Comparison of ENCODE assay signal across 12 cellular contexts in the genomic region with DNA sequence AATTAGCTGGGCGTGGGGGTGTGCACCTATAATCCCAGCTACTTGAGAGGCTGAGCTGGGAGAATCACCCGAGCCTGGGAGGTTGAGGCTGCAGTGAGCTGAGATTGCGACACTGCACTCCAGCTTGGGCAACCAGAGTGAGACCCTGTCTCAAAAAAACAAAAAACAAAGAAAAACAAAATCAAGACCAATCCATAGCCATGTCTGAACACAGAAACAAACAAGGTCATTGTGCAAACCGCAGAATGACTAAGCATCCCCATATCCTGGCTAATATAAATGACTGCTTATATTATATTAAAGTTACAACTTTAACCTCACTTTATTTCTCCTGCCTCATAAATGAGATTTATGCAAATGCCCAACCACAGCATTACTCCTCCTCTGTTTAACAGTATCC. TPM values are rescaled to one million over a fixed set of nuclear protein-coding genes. Genes with fewer than 3 reads are reported as not detected.
DNase-seq lines count a peak whose midpoint lies in the region; ATAC-seq, FAIRE-seq and TF ChIP-seq lines count a peak whose summit lies in the region.
"Had no signal": no experiment of that assay in that cellular context is flagged by ENCODE, and none has a peak within 500 bp of the region (broad histone marks: within the 10 kb centered on the region; RNA-seq: fewer than 3 reads in every experiment).

No MANE protein-coding gene starts in this region.

- CTCF ChIA-PET in activated CD4-positive, alpha-beta T cell treated with anti-CD3 and anti-CD28 coated beads, Interleukin-2, amount 10 ng/mL, durations not matched to agents 7 days and 5 days (lab: Charles Lee), result interaction anchor here (0.8 to 1.5 kb wide), 2 partner anchors 12 to 21 kb away, joined by 3 to 5 read pairs; no protein-coding TSS in a partner anchor
- CTCF ChIA-PET in activated CD4-positive, alpha-beta T cell treated with anti-CD3 and anti-CD28 coated beads for 36 hours (lab: Charles Lee), result interaction anchor here (1.0 to 1.1 kb wide), 2 partner anchors 35 to 51 kb away, joined by 3 read pairs; no protein-coding TSS in a partner anchor

- H3K27ac ChIP-seq in epithelial cell of prostate (peak overlapping the region; percentile 82), skin epidermis (peak overlapping the region in 17 of 21 experiments; percentile 1 to 94 (median 71)), gastroesophageal sphincter (no peak overlapping the region), pancreas (no peak overlapping the region)

- no peaks in the 10 kb centered on the region for H3K9me3 Mint-ChIP-seq in activated CD4-positive, alpha-beta T cell treated with anti-CD3 and anti-CD28 coated beads, Interleukin-2, amount 10 ng/mL, durations not matched to agents 7 days and 5 days
- H3K9me3 Mint-ChIP-seq in activated CD4-positive, alpha-beta T cell treated with anti-CD3 and anti-CD28 coated beads for 36 hours (ENCODE audit: low read depth), result no peaks in the 10 kb centered on the region
- H3K9me3 Mint-ChIP-seq: naive B cell, WTC11 had no signal

- H3K4me3 ChIP-seq in skin epidermis (no peak overlapping the region), gastroesophageal sphincter (no peak overlapping the region), pancreas (no peak overlapping the region)

- FAIRE-seq in pancreas (lab: Jason Lieb, UNC), result no peak

- ATAC-seq in activated CD4-positive, alpha-beta T cell treated with anti-CD3 and anti-CD28 coated beads for 36 hours, result no peak
- ATAC-seq in gastroesophageal sphincter (no peak), pancreas (no peak)
- ATAC-seq: WTC11 had no signal

- H3K36me3 Mint-ChIP-seq in activated CD4-positive, alpha-beta T cell treated with anti-CD3 and anti-CD28 coated beads, Interleukin-2, amount 10 ng/mL, durations not matched to agents 7 days and 5 days (ENCODE audit: low read depth), result no peaks in the 10 kb centered on the region
- no peaks in the 10 kb centered on the region for H3K36me3 Mint-ChIP-seq in activated CD4-positive, alpha-beta T cell treated with anti-CD3 and anti-CD28 coated beads for 36 hours (ENCODE audit: low read depth)
- H3K36me3 Mint-ChIP-seq: naive B cell, WTC11 had no signal

- no peaks in the 10 kb centered on the region for H3K36me3 ChIP-seq in gastroesophageal sphincter
- no peaks in the 10 kb centered on the region for H3K36me3 ChIP-seq in pancreas

- POLR2A ChIA-PET in activated CD4-positive, alpha-beta T cell treated with anti-CD3 and anti-CD28 coated beads, Interleukin-2, amount 10 ng/mL, durations not matched to agents 7 days and 5 days (lab: Charles Lee), result no interaction called here
- POLR2A ChIA-PET in activated CD4-positive, alpha-beta T cell treated with anti-CD3 and anti-CD28 coated beads for 36 hours (lab: Charles Lee), result no interaction called here

- TF ChIP-seq EP300 in gastroesophageal sphincter (IDR thresholded peaks at IDR 0.05), result no peak

- H3K9me3 ChIP-seq in gastroesophageal sphincter (no peaks in the 10 kb centered on the region), pancreas (no peaks in the 10 kb centered on the region)

- peaks cover 0 to 26% (median 10%) of the 10 kb centered on the region in 3 donors for H3K4me1 ChIP-seq in gastroesophageal sphincter
- H3K4me1 ChIP-seq in pancreas, result peaks cover 0 to 3% (median 0%) of the 10 kb centered on the region in 3 donors

- TF ChIP-seq CTCF in gastroesophageal sphincter (IDR thresholded peaks at IDR 0.05) (no peak), pancreas (IDR thresholded peaks at IDR 0.05) (no peak)

- no peaks in the 10 kb centered on the region for H3K27me3 Mint-ChIP-seq in activated CD4-positive, alpha-beta T cell treated with anti-CD3 and anti-CD28 coated beads, Interleukin-2, amount 10 ng/mL, durations not matched to agents 7 days and 5 days
- no peaks in the 10 kb centered on the region for H3K27me3 Mint-ChIP-seq in activated CD4-positive, alpha-beta T cell treated with anti-CD3 and anti-CD28 coated beads for 36 hours

- H3K27ac Mint-ChIP-seq in activated CD4-positive, alpha-beta T cell treated with anti-CD3 and anti-CD28 coated beads, Interleukin-2, amount 10 ng/mL, durations not matched to agents 7 days and 5 days, result peak overlapping the region; percentile 85
- H3K27ac Mint-ChIP-seq in activated CD4-positive, alpha-beta T cell treated with anti-CD3 and anti-CD28 coated beads for 36 hours, result no peak overlapping the region
- H3K27ac Mint-ChIP-seq: WTC11 had no signal

- WGBS in gastroesophageal sphincter (ENCODE audit: low coverage in 1 of 2), 2 donors, result 88 to 95% methylated on average over 4 of the region's 4 CpGs
- WGBS in pancreas, 2 donors, result 79 to 85% methylated on average over 4 of the region's 4 CpGs

- peaks cover 62% of the 10 kb centered on the region for H3K4me1 Mint-ChIP-seq in activated CD4-positive, alpha-beta T cell treated with anti-CD3 and anti-CD28 coated beads, Interleukin-2, amount 10 ng/mL, durations not matched to agents 7 days and 5 days
- peaks cover 67% of the 10 kb centered on the region for H3K4me1 Mint-ChIP-seq in activated CD4-positive, alpha-beta T cell treated with anti-CD3 and anti-CD28 coated beads for 36 hours

- no peak for TF ChIP-seq POLR2A in gastroesophageal sphincter (IDR thresholded peaks at IDR 0.05)

- intact Hi-C loops in activated CD4-positive, alpha-beta T cell treated with anti-CD3 and anti-CD28 coated beads for 36 hours (cut with DNase I, micrococcal nuclease), result no loop called here
- intact Hi-C loops in pancreas (cut with DNase I), result no loop called here

- H3K4me3 Mint-ChIP-seq in activated CD4-positive, alpha-beta T cell treated with anti-CD3 and anti-CD28 coated beads, Interleukin-2, amount 10 ng/mL, durations not matched to agents 7 days and 5 days, result no peak overlapping the region
- H3K4me3 Mint-ChIP-seq in activated CD4-positive, alpha-beta T cell treated with anti-CD3 and anti-CD28 coated beads for 36 hours, result no peak overlapping the region
- H3K4me3 Mint-ChIP-seq: WTC11 had no signal

- no peak for DNase-seq in activated CD4-positive, alpha-beta T cell treated with anti-CD3 and anti-CD28 coated beads, Interleukin-2, amount 10 ng/mL, durations not matched to agents 7 days and 5 days
- no peak for DNase-seq in activated CD4-positive, alpha-beta T cell treated with anti-CD3 and anti-CD28 coated beads for 36 hours
- DNase-seq in SW480 (ENCODE audit: low spot score) (peak; percentile 77), epithelial cell of prostate (ENCODE audit: low read depth, low spot score) (no peak), midbrain (lab: John Stamatoyannopoulos, UW) (no peak), pancreas (no peak)
- DNase-seq: KBM-7, naive B cell had no signal

- no peaks in the 10 kb centered on the region for H3K27me3 ChIP-seq in gastroesophageal sphincter
- H3K27me3 ChIP-seq in pancreas, result no peaks in the 10 kb centered on the region

RNA-seq across cellular contexts. Expression of gene LYPD3, which starts 2.3 kb away (rescaled TPM):
- total RNA-seq in activated CD4-positive, alpha-beta T cell treated with anti-CD3 and anti-CD28 coated beads, Interleukin-2, amount 10 ng/mL, durations not matched to agents 7 days and 5 days, result under 1 TPM; 0.73 to 0.84 TPM
- 1 to 10 TPM; 2.1 to 3.1 TPM for total RNA-seq in activated CD4-positive, alpha-beta T cell treated with anti-CD3 and anti-CD28 coated beads for 36 hours
- 1 to 10 TPM in 3 of 4 donors, under 1 TPM in 1; 0.39 to 8.4 (median 2.7) TPM for total RNA-seq in gastroesophageal sphincter
- under 1 TPM; 0.20 to 0.53 (median 0.31) TPM for total RNA-seq in pancreas
- 1 to 10 TPM in 1 of 2 donors, under 1 TPM in 1; 0.38 to 1.7 TPM for polyA plus RNA-seq in pancreas
- total RNA-seq: OCI-LY7 had no signal

RNA-seq across cellular contexts. Expression of gene PHLDB3, which starts 36.8 kb away (rescaled TPM):
- total RNA-seq in activated CD4-positive, alpha-beta T cell treated with anti-CD3 and anti-CD28 coated beads, Interleukin-2, amount 10 ng/mL, durations not matched to agents 7 days and 5 days, result 10 to 100 TPM; 11.9 to 18.6 TPM
- 10 to 100 TPM; 14.7 to 17.8 TPM for total RNA-seq in activated CD4-positive, alpha-beta T cell treated with anti-CD3 and anti-CD28 coated beads for 36 hours
- total RNA-seq in gastroesophageal sphincter (10 to 100 TPM in 3 of 4 donors, 1 to 10 TPM in 1; 8.8 to 38.1 (median 14.9) TPM), pancreas (10 to 100 TPM in 2 of 6 donors, 1 to 10 TPM in 4; 7.2 to 12.8 (median 9.5) TPM)
- 10 to 100 TPM; 22.3 to 33.7 TPM for polyA plus RNA-seq in pancreas

RNA-seq across cellular contexts. Expression of gene TEX101, which starts 53.0 kb away (rescaled TPM):
- total RNA-seq in activated CD4-positive, alpha-beta T cell treated with anti-CD3 and anti-CD28 coated beads, Interleukin-2, amount 10 ng/mL, durations not matched to agents 7 days and 5 days, result not detected
- total RNA-seq in activated CD4-positive, alpha-beta T cell treated with anti-CD3 and anti-CD28 coated beads for 36 hours, result not detected
- total RNA-seq in gastroesophageal sphincter (not detected), pancreas (not detected)
- not detected for polyA plus RNA-seq in pancreas
- total RNA-seq: OCI-LY7, WTC11 had no signal

RNA-seq across cellular contexts. Expression of gene ETHE1, which starts 59.3 kb away (rescaled TPM):
- total RNA-seq in activated CD4-positive, alpha-beta T cell treated with anti-CD3 and anti-CD28 coated beads, Interleukin-2, amount 10 ng/mL, durations not matched to agents 7 days and 5 days, result 10 to 100 TPM; 66.8 to 73.7 TPM
- 10 to 100 TPM; 68.7 to 78.8 TPM for total RNA-seq in activated CD4-positive, alpha-beta T cell treated with anti-CD3 and anti-CD28 coated beads for 36 hours
- total RNA-seq in gastroesophageal sphincter, result 10 to 100 TPM; 33.3 to 55.9 (median 52.3) TPM
- total RNA-seq in pancreas, result 10 to 100 TPM in 5 of 6 donors, 1 to 10 TPM in 1; 8.7 to 21.3 (median 15.9) TPM
- 10 to 100 TPM; 13.6 to 17.3 TPM for polyA plus RNA-seq in pancreas

Comparison
In these comparisons a context has a peak if more than half of its experiments do, and no peak if none do; other contexts are left out.
1. H3K27ac ChIP-seq: peak in epithelial cell of prostate (single experiment) and skin epidermis (17 of 21); none in gastroesophageal sphincter (0 of 4) and pancreas (0 of 4).